In the genomic region with DNA sequence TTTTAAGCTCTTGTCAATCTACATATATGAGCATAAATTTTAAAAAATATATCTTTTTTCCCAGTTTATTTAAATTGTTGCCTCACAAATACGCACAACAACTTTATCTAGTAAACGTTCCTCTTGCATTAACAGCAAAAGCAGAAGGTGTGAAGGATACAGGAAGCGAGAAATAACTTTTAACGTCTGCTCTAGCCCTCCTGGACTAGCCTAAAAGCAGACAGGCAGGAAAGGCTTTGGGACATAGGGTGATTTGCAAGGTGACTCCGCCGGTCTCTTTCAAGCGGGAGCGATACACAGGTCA, we compare ENCODE assay signal across 8 cellular contexts. TPM values are rescaled to one million over a fixed set of nuclear protein-coding genes. Genes with fewer than 3 reads are reported as not detected.
DNase-seq lines count a peak whose midpoint lies in the region; ATAC-seq, FAIRE-seq and TF ChIP-seq lines count a peak whose summit lies in the region.

No MANE protein-coding gene starts in this region.

- CTCF ChIA-PET in A549 (lab: Yijun Ruan, JAX): interaction anchor here (0.5 to 2.1 kb wide), 3 partner anchors 13 to 37 kb away, joined by 3 to 8 read pairs (median 5); no protein-coding TSS in a partner anchor
- CTCF ChIA-PET in activated CD8-positive, alpha-beta T cell treated with anti-CD3 and anti-CD28 coated beads, Interleukin-2, amount 10 ng/mL, durations not matched to agents 7 days and 5 days (lab: Charles Lee): interaction anchor here (1.8 kb wide), 1 partner anchor 46 kb away, joined by 6 read pairs; a partner anchor contains a TSS

- no peaks in the 10 kb centered on the region for H3K4me1 ChIP-seq in A549
- peaks cover 0 to 9% of the 10 kb centered on the region in 2 donors for H3K4me1 ChIP-seq in gastrocnemius medialis

- H3K27ac ChIP-seq in A549 (peak overlapping the region; percentile 83 to 88), gastrocnemius medialis (peak overlapping the region; percentile 78 to 84 (median 80))

- intact Hi-C loops in left ventricle myocardium superior (cut with micrococcal nuclease): no loop called here
- intact Hi-C loops in gastrocnemius medialis (cut with DNase I; ENCODE audit: low total_unique reads): loop anchor here (1.0 kb wide), 2 partner anchors 40 to 46 kb away; a partner anchor contains a TSS

- peak overlapping the region; percentile 82 for H3K4me3 Mint-ChIP-seq in activated CD8-positive, alpha-beta T cell treated with anti-CD3 and anti-CD28 coated beads, Interleukin-2, amount 10 ng/mL, durations not matched to agents 7 days and 5 days

- no peak for TF ChIP-seq RAD21 in A549 (conservative IDR thresholded peaks at IDR 0.05 in 1 of 2, IDR thresholded peaks at IDR 0.05 in 1 of 2)

- H3K4me2 ChIP-seq in A549: peak overlapping the region; percentile 81

- ATAC-seq in A549 (peak in 1 of 2 experiments; percentile 75; a peak in 3 of 6 replicates), left ventricle myocardium superior (peak; percentile 76), gastrocnemius medialis (no peak), GM19023 (IDR thresholded peaks at IDR 0.05; ENCODE audit: unreplicated experiment) (no peak)
- ATAC-seq in activated CD8-positive, alpha-beta T cell treated with anti-CD3 and anti-CD28 coated beads, Interleukin-2, amount 10 ng/mL, durations not matched to agents 7 days and 5 days: no peak

- no peak for FAIRE-seq in A549 (lab: Jason Lieb, UNC)

- no peaks in the 10 kb centered on the region for H3K36me3 Mint-ChIP-seq in activated CD8-positive, alpha-beta T cell treated with anti-CD3 and anti-CD28 coated beads, Interleukin-2, amount 10 ng/mL, durations not matched to agents 7 days and 5 days (ENCODE audit: low read depth)

- peak in 1 of 2 experiments; percentile 45 for DNase-seq in A549 (ENCODE audit: low read depth in 1 of 2, low spot score in 1 of 2)
- DNase-seq in H7: peak; percentile 66
- no peak for DNase-seq in activated CD8-positive, alpha-beta T cell treated with anti-CD3 and anti-CD28 coated beads, Interleukin-2, amount 10 ng/mL, durations not matched to agents 7 days and 5 days
- DNase-seq in left ventricle myocardium superior: peak; percentile 44
- DNase-seq in gastrocnemius medialis: no peak
- DNase-seq in NCI-H2029 treated with DMSO at 0.1 percent for 48 hours (lab: John Stamatoyannopoulos, UW): no peak
- DNase-seq in KBM-7: no peak

- TF ChIP-seq EP300 in A549 (IDR thresholded peaks at IDR 0.05): no peak

- H3K4me1 Mint-ChIP-seq in activated CD8-positive, alpha-beta T cell treated with anti-CD3 and anti-CD28 coated beads, Interleukin-2, amount 10 ng/mL, durations not matched to agents 7 days and 5 days (ENCODE audit: low read depth): peaks cover 11% of the 10 kb centered on the region

- no peaks in the 10 kb centered on the region for H3K9me3 ChIP-seq in A549
- no peaks in the 10 kb centered on the region for H3K9me3 ChIP-seq in gastrocnemius medialis

- H3K36me3 ChIP-seq in H7 (replicated peaks; ENCODE audit: control insufficient read depth, insufficient read depth, low read length) (no peaks in the 10 kb centered on the region), gastrocnemius medialis (no peaks in the 10 kb centered on the region)

- H3K27ac Mint-ChIP-seq in activated CD8-positive, alpha-beta T cell treated with anti-CD3 and anti-CD28 coated beads, Interleukin-2, amount 10 ng/mL, durations not matched to agents 7 days and 5 days: no peak overlapping the region

- POLR2A ChIA-PET in A549 (lab: Yijun Ruan, JAX): interaction anchor here (0.6 to 1.4 kb wide), 3 partner anchors 9 to 38 kb away, joined by 3 to 6 read pairs (median 4); no protein-coding TSS in a partner anchor
- POLR2A ChIA-PET in activated CD8-positive, alpha-beta T cell treated with anti-CD3 and anti-CD28 coated beads, Interleukin-2, amount 10 ng/mL, durations not matched to agents 7 days and 5 days (lab: Charles Lee): no interaction called here

- H3K27me3 ChIP-seq in H7 (ENCODE audit: control insufficient read depth, insufficient read depth, low read length) (no peaks in the 10 kb centered on the region), gastrocnemius medialis (no peaks in the 10 kb centered on the region)

- no peak for TF ChIP-seq POLR2A in A549 (IDR thresholded peaks at IDR 0.05; ENCODE audit: low read length)
- no peak for TF ChIP-seq POLR2A in gastrocnemius medialis (IDR thresholded peaks at IDR 0.05)

- no peaks in the 10 kb centered on the region for H3K9me3 Mint-ChIP-seq in activated CD8-positive, alpha-beta T cell treated with anti-CD3 and anti-CD28 coated beads, Interleukin-2, amount 10 ng/mL, durations not matched to agents 7 days and 5 days (ENCODE audit: insufficient read depth)

- H3K27me3 Mint-ChIP-seq in activated CD8-positive, alpha-beta T cell treated with anti-CD3 and anti-CD28 coated beads, Interleukin-2, amount 10 ng/mL, durations not matched to agents 7 days and 5 days (ENCODE audit: low read depth): peaks cover 5% of the 10 kb centered on the region

- H3K4me3 ChIP-seq in A549: peak overlapping the region; percentile 94
- peak overlapping the region; percentile 51 for H3K4me3 ChIP-seq in H7 (ENCODE audit: insufficient read depth, low read depth, low read length)
- peak overlapping the region; percentile 77 to 92 (median 88) for H3K4me3 ChIP-seq in gastrocnemius medialis

- 5% methylated on average over 8 of the region's 8 CpGs for WGBS in A549 (ENCODE audit: missing lambda C conversion rate)

- TF ChIP-seq CTCF in A549 (IDR thresholded peaks at IDR 0.05) (no peak), gastrocnemius medialis (IDR thresholded peaks at IDR 0.05 in 4 of 5, conservative IDR thresholded peaks at IDR 0.05 in 1 of 5) (no peak)

- in situ Hi-C loops in gastrocnemius medialis (cut with MboI; ENCODE audit: low sequenced_read_pairs in 4 of 4): loop anchor here in 1 of 4 donors (10.0 kb wide), 1 partner anchor 47 kb away; a partner anchor contains a TSS
- in situ Hi-C loops in KBM-7 (cut with MboI; ENCODE audit: low pct_unique_long_range_greater_than_20kb, low sequenced_read_pairs): no loop called here

TF ChIP-seq in A549, 52 proteins besides CTCF, POLR2A, EP300 and RAD21 (continues in another document):
- TF ChIP-seq CBX8 (IDR thresholded peaks at IDR 0.05): no peak
- TF ChIP-seq HOXB5 (CRISPR knock-in tag; IDR thresholded peaks at IDR 0.05): no peak
- no peak for TF ChIP-seq MAFK (IDR thresholded peaks at IDR 0.05; ENCODE audit: partially characterized antibody)
- TF ChIP-seq, protein P1, sequence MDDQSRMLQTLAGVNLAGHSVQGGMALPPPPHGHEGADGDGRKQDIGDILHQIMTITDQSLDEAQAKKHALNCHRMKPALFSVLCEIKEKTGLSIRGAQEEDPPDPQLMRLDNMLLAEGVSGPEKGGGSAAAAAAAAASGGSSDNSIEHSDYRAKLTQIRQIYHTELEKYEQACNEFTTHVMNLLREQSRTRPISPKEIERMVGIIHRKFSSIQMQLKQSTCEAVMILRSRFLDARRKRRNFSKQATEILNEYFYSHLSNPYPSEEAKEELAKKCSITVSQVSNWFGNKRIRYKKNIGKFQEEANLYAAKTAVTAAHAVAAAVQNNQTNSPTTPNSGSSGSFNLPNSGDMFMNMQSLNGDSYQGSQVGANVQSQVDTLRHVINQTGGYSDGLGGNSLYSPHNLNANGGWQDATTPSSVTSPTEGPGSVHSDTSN (IDR thresholded peaks at IDR 0.05): no peak
- TF ChIP-seq CEBPB (IDR thresholded peaks at IDR 0.05): no peak
- TF ChIP-seq NR3C1 (IDR thresholded peaks at IDR 0.05): no peak
- TF ChIP-seq ZSCAN20 (CRISPR knock-in tag; IDR thresholded peaks at IDR 0.05): no peak
- no peak for TF ChIP-seq ZFP36 (IDR thresholded peaks at IDR 0.05; ENCODE audit: borderline replicate concordance, partially characterized antibody)

RNA-seq across cellular contexts. Expression of a gene that starts 0.4 kb away (rescaled TPM):
- polyA plus RNA-seq in A549 (2011; rRNA removed) (4.4 TPM in 2 replicates), A549 (2017; fragmentation: RNase III; extraction: RNeasy Plus Mini Kit Qiagen cat#74134 plus additional on column Dnase treatment) (1.1 to 1.5 TPM (median 1.2 TPM) in 3 replicates)
- polyA plus RNA-seq in A549 (2012; cell fraction: cytosol; rRNA removed): 0.73 and 0.91 TPM in 2 replicates
- 0.23 and 0.32 TPM in 2 replicates for polyA plus RNA-seq in A549 (2012; cell fraction: nucleus; rRNA removed)
- polyA minus RNA-seq in A549 (2011; rRNA and poly(A)+ RNA removed): 2.8 and 5.5 TPM in 2 replicates
- total RNA-seq in H7 (2014; rRNA removed; shearing (Covaris generic)): 0.66 and 1.3 TPM in 2 replicates
- total RNA-seq in activated CD8-positive, alpha-beta T cell treated with anti-CD3 and anti-CD28 coated beads, Interleukin-2, amount 10 ng/mL, durations not matched to agents 7 days and 5 days: under 1 TPM; 0.39 to 0.68 TPM
- total RNA-seq in left ventricle myocardium superior (12.1 TPM), gastrocnemius medialis (1 to 10 TPM in 3 of 4 donors, under 1 TPM in 1; 0.47 to 5.9 (median 2.1) TPM)

RNA-seq across cellular contexts. Expression of a gene that starts 39.9 kb away (rescaled TPM):
- polyA plus RNA-seq in A549 (2011; rRNA removed): 194 and 201 TPM in 2 replicates
- polyA plus RNA-seq in A549 (2012; cell fraction: cytosol; rRNA removed): 63.8 and 70.9 TPM in 2 replicates
- 26.5 and 28.7 TPM in 2 replicates for polyA plus RNA-seq in A549 (2012; cell fraction: nucleus; rRNA removed)
- polyA plus RNA-seq in A549 (2017; fragmentation: RNase III; extraction: RNeasy Plus Mini Kit Qiagen cat#74134 plus additional on column Dnase treatment): 89.4 to 106 TPM (median 98.8 TPM) in 3 replicates
- 71.5 and 81.4 TPM in 2 replicates for polyA minus RNA-seq in A549 (2011; rRNA and poly(A)+ RNA removed)
- 135 and 178 TPM in 2 replicates for total RNA-seq in H7 (2014; rRNA removed; shearing (Covaris generic))
- under 1 TPM; 0.50 to 0.52 TPM for total RNA-seq in activated CD8-positive, alpha-beta T cell treated with anti-CD3 and anti-CD28 coated beads, Interleukin-2, amount 10 ng/mL, durations not matched to agents 7 days and 5 days
- total RNA-seq in left ventricle myocardium superior: 141 TPM
- total RNA-seq in gastrocnemius medialis: 100 to 1,000 TPM; 152 to 303 (median 168) TPM

RNA-seq across cellular contexts. Expression of a gene that starts 46.1 kb away (rescaled TPM):
- polyA plus RNA-seq in A549 (2011; rRNA removed) (45.9 and 46.7 TPM in 2 replicates), A549 (2017; fragmentation: RNase III; extraction: RNeasy Plus Mini Kit Qiagen cat#74134 plus additional on column Dnase treatment) (39.6 to 44.3 TPM (median 41.8 TPM) in 3 replicates)
- polyA plus RNA-seq in A549 (2012; cell fraction: cytosol; rRNA removed): 22.1 and 27.7 TPM in 2 replicates
- 12.8 and 21.8 TPM in 2 replicates for polyA plus RNA-seq in A549 (2012; cell fraction: nucleus; rRNA removed)
- polyA minus RNA-seq in A549 (2011; rRNA and poly(A)+ RNA removed): 36.8 and 37.0 TPM in 2 replicates
- 33.4 and 38.4 TPM in 2 replicates for total RNA-seq in H7 (2014; rRNA removed; shearing (Covaris generic))
- total RNA-seq in activated CD8-positive, alpha-beta T cell treated with anti-CD3 and anti-CD28 coated beads, Interleukin-2, amount 10 ng/mL, durations not matched to agents 7 days and 5 days: 10 to 100 TPM; 18.8 to 21.3 TPM
- total RNA-seq in left ventricle myocardium superior (7.6 TPM), gastrocnemius medialis (1 to 10 TPM; 3.6 to 9.7 (median 5.6) TPM)

Comparison
In these comparisons a context has a peak if more than half of its experiments do, and no peak if none do; other contexts are left out.
1. DNase-seq: peak in H7 (single experiment) and left ventricle myocardium superior (single experiment); none in activated CD8-positive, alpha-beta T cell treated with anti-CD3 and anti-CD28 coated beads, Interleukin-2, amount 10 ng/mL, durations not matched to agents 7 days and 5 days (single experiment), gastrocnemius medialis (0 of 2), NCI-H2029 treated with DMSO at 0.1 percent for 48 hours (single experiment) and KBM-7 (single experiment).
2. RNA of a gene that starts 39.9 kb away (total RNA-seq): 152 to 303 TPM in gastrocnemius medialis, 141 TPM in left ventricle myocardium superior (single experiment) and 135 to 178 TPM in H7; 0.50 to 0.52 TPM in activated CD8-positive, alpha-beta T cell treated with anti-CD3 and anti-CD28 coated beads, Interleukin-2, amount 10 ng/mL, durations not matched to agents 7 days and 5 days; every median in the first group is over 10 times any median in the second.
3. Peak in every context shown above with its lines, with median percentiles within 50 percentile points of each other: H3K4me3 ChIP-seq.